ENCODE assay signal across 34 cellular contexts in the genomic region with DNA sequence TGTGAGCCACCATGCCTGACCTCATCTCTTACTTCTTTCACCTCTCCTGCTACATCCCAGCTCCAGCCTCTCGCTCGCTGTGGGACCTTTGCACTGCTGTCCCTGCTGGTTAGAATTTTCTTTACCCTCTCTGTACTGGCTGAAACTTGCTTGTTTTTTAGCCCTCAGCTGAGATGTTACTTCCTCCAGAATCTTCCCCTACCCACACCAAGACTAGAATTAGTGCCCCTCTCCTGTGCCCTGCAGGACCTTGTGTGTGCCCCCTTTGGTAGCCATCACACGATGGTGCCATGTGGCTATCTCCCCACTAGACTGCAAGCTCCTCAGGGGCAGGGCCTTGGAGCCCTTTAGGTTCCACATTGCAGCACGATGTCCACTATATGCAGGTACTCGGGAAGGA.
"Had no signal": no experiment of that assay in that cellular context is flagged by ENCODE, and none has a peak within 500 bp of the region (broad histone marks: within the 10 kb centered on the region; RNA-seq: fewer than 3 reads in every experiment).

No MANE protein-coding gene starts in this region.

- H3K36me3 Mint-ChIP-seq: activated CD8-positive, alpha-beta memory T cell treated with anti-CD3 and anti-CD28 coated beads, Interleukin-2, amount 10 ng/mL, durations not matched to agents 7 days and 5 days; activated naive CD4-positive, alpha-beta T cell treated with anti-CD3 and anti-CD28 coated beads, Interleukin-2, amount 50 U/mL, for 72 hours; activated naive CD8-positive, alpha-beta T cell treated with anti-CD3 and anti-CD28 coated beads for 36 hours; WTC11 had no signal

- H3K4me1 ChIP-seq: adrenal gland, body of pancreas, breast epithelium had no signal

- H3K4me3 Mint-ChIP-seq: activated CD4-positive, alpha-beta memory T cell treated with anti-CD3 and anti-CD28 coated beads, Interleukin-2, amount 10 ng/mL, durations not matched to agents 7 days and 5 days; activated CD4-positive, alpha-beta T cell treated with anti-CD3 and anti-CD28 coated beads for 36 hours; activated CD4-positive, alpha-beta T cell treated with anti-CD3 and anti-CD28 coated beads, Interleukin-2, amount 10 ng/mL, durations not matched to agents 7 days and 5 days; activated CD8-positive, alpha-beta memory T cell treated with anti-CD3 and anti-CD28 coated beads, Interleukin-2, amount 10 ng/mL, durations not matched to agents 7 days and 5 days; activated CD8-positive, alpha-beta T cell treated with anti-CD3 and anti-CD28 coated beads, Interleukin-2, amount 10 ng/mL, durations not matched to agents 7 days and 5 days; activated naive CD4-positive, alpha-beta T cell treated with anti-CD3 and anti-CD28 coated beads for 36 hours; activated naive CD8-positive, alpha-beta T cell treated with anti-CD3 and anti-CD28 coated beads for 36 hours; activated T-cell treated with anti-CD3 and anti-CD28 coated beads, Interleukin-2, amount 50 U/mL, for 24 hours; T-helper 1 cell treated with Interleukin-12 subunit alpha and Interleukin-12 subunit beta and Interleukin-4 antibody, amounts not matched to agents 30 μg/mL and 1 μg/mL, for 36 hours; T-helper 2 cell treated with Interferon-gamma antibody and Interleukin-4, amounts not matched to agents 5 μg/mL and 100 μg/mL, for 36 hours; WTC11 had no signal

- H3K27me3 ChIP-seq: body of pancreas, brain microvascular endothelial cell had no signal

- ATAC-seq: activated CD4-positive, alpha-beta T cell treated with anti-CD3 and anti-CD28 coated beads for 36 hours; activated CD4-positive, CD25-positive, alpha-beta regulatory T cell treated with anti-CD3 and anti-CD28 coated beads, Interleukin-2, amount 50 U/mL, for 24 hours; activated CD8-positive, alpha-beta memory T cell treated with anti-CD3 and anti-CD28 coated beads, Interleukin-2, amount 10 ng/mL, durations not matched to agents 7 days and 5 days; activated CD8-positive, alpha-beta T cell treated with anti-CD3 and anti-CD28 coated beads, Interleukin-2, amount 10 ng/mL, durations not matched to agents 7 days and 5 days; activated naive CD4-positive, alpha-beta T cell treated with anti-CD3 and anti-CD28 coated beads, Interleukin-2, amount 50 U/mL, for 72 hours; body of pancreas; WTC11 had no signal

- DNase-seq: activated CD4-positive, alpha-beta memory T cell treated with anti-CD3 and anti-CD28 coated beads, Interleukin-2, amount 10 ng/mL, durations not matched to agents 7 days and 5 days; activated CD4-positive, alpha-beta T cell treated with anti-CD3 and anti-CD28 coated beads for 1 hour; activated CD4-positive, alpha-beta T cell treated with anti-CD3 and anti-CD28 coated beads for 36 hours; activated CD4-positive, alpha-beta T cell treated with anti-CD3 and anti-CD28 coated beads for 48 hours; activated CD4-positive, alpha-beta T cell treated with anti-CD3 and anti-CD28 coated beads, Interleukin-2, amount 10 ng/mL, durations not matched to agents 7 days and 5 days; activated CD4-positive, alpha-beta T cell treated with anti-CD3 and anti-CD28 coated beads, Interleukin-2, amount 50 U/mL, for 48 hours; activated CD4-positive, CD25-positive, alpha-beta regulatory T cell; activated CD8-positive, alpha-beta memory T cell treated with anti-CD3 and anti-CD28 coated beads for 24 hours; activated CD8-positive, alpha-beta memory T cell treated with anti-CD3 and anti-CD28 coated beads, Interleukin-2, amount 10 ng/mL, durations not matched to agents 7 days and 5 days; activated CD8-positive, alpha-beta memory T cell treated with anti-CD3 and anti-CD28 coated beads, Interleukin-2, amount 50 U/mL, for 48 hours; activated CD8-positive, alpha-beta T cell treated with anti-CD3 and anti-CD28 coated beads, Interleukin-2, amount 10 ng/mL, durations not matched to agents 7 days and 5 days; activated effector memory CD4-positive, alpha-beta T cell treated with Interleukin-2 at 50 U/mL for 16 hours; activated gamma-delta T cell; activated naive CD4-positive, alpha-beta T cell treated with anti-CD3 and anti-CD28 coated beads for 36 hours; activated naive CD4-positive, alpha-beta T cell treated with anti-CD3 and anti-CD28 coated beads, Interleukin-2, amount 50 U/mL, for 16 hours; activated naive CD8-positive, alpha-beta T cell treated with anti-CD3 and anti-CD28 coated beads for 36 hours; activated T-cell treated with anti-CD3 and anti-CD28 coated beads, Interleukin-2, amount 50 U/mL, for 24 hours; activated T-cell treated with anti-CD3 and anti-CD28 coated beads, Interleukin-2, amount 50 U/mL, for 48 hours; adrenal gland; amniotic stem cell; body of pancreas; brain microvascular endothelial cell; central memory CD4-positive, alpha-beta T cell; T-helper 1 cell; T-helper 2 cell; T-helper 9 cell had no signal

- H3K36me3 ChIP-seq: adrenal gland, brain microvascular endothelial cell, breast epithelium had no signal

- H3K4me1 Mint-ChIP-seq: activated CD4-positive, alpha-beta memory T cell treated with anti-CD3 and anti-CD28 coated beads, Interleukin-2, amount 10 ng/mL, durations not matched to agents 7 days and 5 days; activated CD4-positive, alpha-beta T cell treated with anti-CD3 and anti-CD28 coated beads for 36 hours; activated CD4-positive, alpha-beta T cell treated with anti-CD3 and anti-CD28 coated beads, Interleukin-2, amount 10 ng/mL, durations not matched to agents 7 days and 5 days; activated CD8-positive, alpha-beta memory T cell treated with anti-CD3 and anti-CD28 coated beads, Interleukin-2, amount 10 ng/mL, durations not matched to agents 7 days and 5 days; activated naive CD8-positive, alpha-beta T cell treated with anti-CD3 and anti-CD28 coated beads for 36 hours; WTC11 had no signal

- H3K4me3 ChIP-seq: adrenal gland, body of pancreas, breast epithelium had no signal

- H3K27ac Mint-ChIP-seq: activated CD4-positive, alpha-beta memory T cell treated with anti-CD3 and anti-CD28 coated beads, Interleukin-2, amount 10 ng/mL, durations not matched to agents 7 days and 5 days; activated CD4-positive, alpha-beta T cell treated with anti-CD3 and anti-CD28 coated beads for 36 hours; activated CD4-positive, alpha-beta T cell treated with anti-CD3 and anti-CD28 coated beads, Interleukin-2, amount 10 ng/mL, durations not matched to agents 7 days and 5 days; activated CD8-positive, alpha-beta memory T cell treated with anti-CD3 and anti-CD28 coated beads, Interleukin-2, amount 10 ng/mL, durations not matched to agents 7 days and 5 days; activated CD8-positive, alpha-beta T cell treated with anti-CD3 and anti-CD28 coated beads, Interleukin-2, amount 10 ng/mL, durations not matched to agents 7 days and 5 days; activated naive CD4-positive, alpha-beta T cell treated with anti-CD3 and anti-CD28 coated beads for 36 hours; activated naive CD4-positive, alpha-beta T cell treated with anti-CD3 and anti-CD28 coated beads, Interleukin-2, amount 50 U/mL, for 72 hours; activated naive CD8-positive, alpha-beta T cell treated with anti-CD3 and anti-CD28 coated beads for 36 hours; activated T-cell treated with anti-CD3 and anti-CD28 coated beads, Interleukin-2, amount 50 U/mL, for 24 hours; activated T-helper 2 cell treated with anti-CD3 and anti-CD28 coated beads, Interferon-gamma antibody, Interleukin-2, Interleukin-4, amounts not matched to agents 10 μg/mL and 5 μg/mL and 100 μg/mL, durations not matched to agents 14 hours and 24 hours and 36 hours; T-helper 1 cell treated with Interleukin-12 subunit alpha and Interleukin-12 subunit beta and Interleukin-4 antibody, amounts not matched to agents 30 μg/mL and 1 μg/mL, for 36 hours; T-helper 2 cell treated with Interferon-gamma antibody and Interleukin-4, amounts not matched to agents 5 μg/mL and 100 μg/mL, for 36 hours; WTC11 had no signal

- H3K9me3 Mint-ChIP-seq: activated CD4-positive, alpha-beta memory T cell treated with anti-CD3 and anti-CD28 coated beads, Interleukin-2, amount 10 ng/mL, durations not matched to agents 7 days and 5 days; activated CD4-positive, alpha-beta T cell treated with anti-CD3 and anti-CD28 coated beads, Interleukin-2, amount 10 ng/mL, durations not matched to agents 7 days and 5 days; activated naive CD4-positive, alpha-beta T cell treated with anti-CD3 and anti-CD28 coated beads for 36 hours; activated naive CD4-positive, alpha-beta T cell treated with anti-CD3 and anti-CD28 coated beads, Interleukin-2, amount 50 U/mL, for 72 hours; activated naive CD8-positive, alpha-beta T cell treated with anti-CD3 and anti-CD28 coated beads for 36 hours; activated T-cell treated with anti-CD3 and anti-CD28 coated beads, Interleukin-2, amount 50 U/mL, for 24 hours; activated T-helper 2 cell treated with anti-CD3 and anti-CD28 coated beads, Interferon-gamma antibody, Interleukin-2, Interleukin-4, amounts not matched to agents 10 μg/mL and 5 μg/mL and 100 μg/mL, durations not matched to agents 14 hours and 24 hours and 36 hours; T-helper 1 cell treated with Interleukin-12 subunit alpha and Interleukin-12 subunit beta and Interleukin-4 antibody, amounts not matched to agents 30 μg/mL and 1 μg/mL, for 36 hours; T-helper 2 cell treated with Interferon-gamma antibody and Interleukin-4, amounts not matched to agents 5 μg/mL and 100 μg/mL, for 36 hours; WTC11 had no signal

- H3K9me3 ChIP-seq: adrenal gland, body of pancreas, breast epithelium had no signal

- H3K27ac ChIP-seq: adrenal gland, body of pancreas, brain microvascular endothelial cell, breast epithelium, VCaP had no signal
